ENCODE assay signal across 8 cellular contexts in the genomic region with DNA sequence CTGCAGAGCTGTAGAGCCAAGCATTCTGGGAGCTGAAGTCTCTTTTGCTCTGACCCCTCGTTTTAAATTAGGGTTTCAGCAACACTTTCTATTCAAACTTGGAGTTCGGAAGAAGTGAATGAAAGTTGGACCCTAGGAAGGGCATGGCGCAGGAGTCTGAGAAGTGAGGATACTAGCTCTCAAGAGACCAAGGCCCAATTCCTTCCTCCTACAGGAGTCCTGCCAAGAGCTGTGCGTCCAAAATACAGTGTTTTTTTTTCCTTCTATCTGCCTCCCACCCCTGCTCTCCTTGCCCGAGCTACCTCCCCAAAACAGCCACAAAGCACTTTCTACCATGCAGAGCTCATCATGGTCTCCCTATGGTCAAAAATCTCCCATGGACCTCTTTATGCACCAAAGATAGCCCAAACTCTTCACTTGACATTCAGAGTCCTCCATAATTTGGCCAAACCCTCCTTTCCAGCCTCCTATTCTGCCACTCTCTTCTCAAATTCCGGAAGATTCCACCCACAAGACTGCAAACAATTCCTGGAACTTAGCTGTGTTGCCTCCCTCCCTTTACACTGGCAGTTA. TPM values are rescaled to one million over a fixed set of nuclear protein-coding genes. Genes with fewer than 3 reads are reported as not detected.
DNase-seq lines count a peak whose midpoint lies in the region; ATAC-seq and TF ChIP-seq lines count a peak whose summit lies in the region.

No MANE protein-coding gene starts in this region.

- H2BK12ac ChIP-seq in mesenchymal stem cell (ENCODE audit: low read length in 2 of 2): no peak overlapping the region

- peak overlapping the region; percentile 98 for H3K9ac ChIP-seq in mesenchymal stem cell (ENCODE audit: low read length)

- peak overlapping the region; percentile 23 for H3K4me2 ChIP-seq in mesenchymal stem cell (ENCODE audit: low read length, poor library complexity, severe bottlenecking)

- H3K36me3 ChIP-seq in brain microvascular endothelial cell (replicated peaks): peaks cover 2% of the 10 kb centered on the region
- peaks cover 4 to 9% of the 10 kb centered on the region in 2 experiments for H3K36me3 ChIP-seq in mesenchymal stem cell (ENCODE audit: control insufficient read depth in 1 of 2, insufficient read depth in 2 of 2, low read depth in 1 of 2, low read length in 2 of 2)

- H3K27ac Mint-ChIP-seq in type B pancreatic cell: peak overlapping the region; percentile 99

- peak overlapping the region; percentile 93 for H2AK5ac ChIP-seq in mesenchymal stem cell (ENCODE audit: low read length, severe bottlenecking)

- peak overlapping the region; percentile 98 for H4K8ac ChIP-seq in mesenchymal stem cell (ENCODE audit: low read length)

- H3K27ac ChIP-seq in brain microvascular endothelial cell (peak overlapping the region; percentile 90), mesenchymal stem cell (ENCODE audit: low read length, poor library complexity, severe bottlenecking) (no peak overlapping the region)

- peaks cover 23% of the 10 kb centered on the region for H3K36me3 Mint-ChIP-seq in activated T-cell treated with anti-CD3 and anti-CD28 coated beads, Interleukin-2, amount 50 U/mL, for 4 hours (ENCODE audit: insufficient read depth)
- H3K36me3 Mint-ChIP-seq in type B pancreatic cell: peaks cover 24% of the 10 kb centered on the region

- no peak overlapping the region for H2BK15ac ChIP-seq in mesenchymal stem cell (ENCODE audit: low read depth, poor library complexity, severe bottlenecking)

- peaks cover 48% of the 10 kb centered on the region for H3K4me1 Mint-ChIP-seq in activated T-cell treated with anti-CD3 and anti-CD28 coated beads, Interleukin-2, amount 50 U/mL, for 4 hours (ENCODE audit: low read depth)
- H3K4me1 Mint-ChIP-seq in type B pancreatic cell (ENCODE audit: unreplicated experiment): peaks cover 21% of the 10 kb centered on the region

- no peaks in the 10 kb centered on the region for H3K9me3 Mint-ChIP-seq in activated T-cell treated with anti-CD3 and anti-CD28 coated beads, Interleukin-2, amount 50 U/mL, for 4 hours
- peaks cover 4% of the 10 kb centered on the region for H3K9me3 Mint-ChIP-seq in type B pancreatic cell

- peak overlapping the region; percentile 91 for H3K4me3 Mint-ChIP-seq in activated T-cell treated with anti-CD3 and anti-CD28 coated beads, Interleukin-2, amount 50 U/mL, for 4 hours
- H3K4me3 Mint-ChIP-seq in type B pancreatic cell: peak overlapping the region; percentile 89

- TF ChIP-seq CTCF in brain microvascular endothelial cell (IDR thresholded peaks at IDR 0.05; ENCODE audit: low read depth, low read length, missing control alignments) (no peak), type B pancreatic cell (conservative IDR thresholded peaks at IDR 0.05) (no peak)

- H4K91ac ChIP-seq in mesenchymal stem cell (ENCODE audit: low read length): no peak overlapping the region

- 97% methylated on average over 5 of the region's 6 CpGs for WGBS in mesenchymal stem cell

- peaks cover 6% of the 10 kb centered on the region for H3K9me3 ChIP-seq in mesenchymal stem cell (ENCODE audit: control insufficient read depth, low read length)

- H3K4me3 ChIP-seq in brain microvascular endothelial cell (ENCODE audit: low read depth, low read length) (peak overlapping the region; percentile 93), mesenchymal stem cell (ENCODE audit: insufficient read depth in 1 of 2, low read depth in 1 of 2, low read length in 2 of 2) (peak overlapping the region in 1 of 2 experiments; percentile 92)

- H2AFZ ChIP-seq in mesenchymal stem cell (ENCODE audit: low read depth, low read length): peak overlapping the region; percentile 79

- no peak for ATAC-seq in activated T-cell treated with anti-CD3 and anti-CD28 coated beads, Interleukin-2, amount 50 U/mL, for 4 hours
- ATAC-seq in GM21825 (IDR thresholded peaks at IDR 0.05; ENCODE audit: unreplicated experiment): no peak

- H3K14ac ChIP-seq in mesenchymal stem cell (ENCODE audit: low read length in 2 of 2): no peak overlapping the region

- peak overlapping the region in 1 of 2 experiments; percentile 76 for H3K18ac ChIP-seq in mesenchymal stem cell (ENCODE audit: low read depth in 1 of 2, low read length in 2 of 2)

- H3K79me1 ChIP-seq in mesenchymal stem cell (replicated peaks; ENCODE audit: low read length, poor library complexity, severe bottlenecking): no peaks in the 10 kb centered on the region

- peak overlapping the region in 1 of 2 experiments; percentile 38 for H3K4ac ChIP-seq in mesenchymal stem cell (ENCODE audit: low read depth in 1 of 2, low read length in 2 of 2)

- no peaks in the 10 kb centered on the region for H3K27me3 Mint-ChIP-seq in activated T-cell treated with anti-CD3 and anti-CD28 coated beads, Interleukin-2, amount 50 U/mL, for 4 hours (ENCODE audit: low read depth)
- H3K27me3 Mint-ChIP-seq in type B pancreatic cell: peaks cover 13% of the 10 kb centered on the region

- H2BK5ac ChIP-seq in mesenchymal stem cell (ENCODE audit: low read depth, low read length, poor library complexity, severe bottlenecking): no peak overlapping the region

- in situ Hi-C loops in brain microvascular endothelial cell (cut with HindIII; ENCODE audit: low pct_ligation_motif_present, low sequenced_read_pairs): no loop called here

- H3K27me3 ChIP-seq in brain microvascular endothelial cell (replicated peaks): no peaks in the 10 kb centered on the region
- peaks cover 16 to 22% of the 10 kb centered on the region in 2 experiments for H3K27me3 ChIP-seq in mesenchymal stem cell (ENCODE audit: control insufficient read depth in 1 of 2, insufficient read depth in 1 of 2, low read length in 2 of 2)

- H2BK120ac ChIP-seq in mesenchymal stem cell (ENCODE audit: low read depth, low read length): no peak overlapping the region

- peaks cover 3% of the 10 kb centered on the region for H3K4me1 ChIP-seq in mesenchymal stem cell (ENCODE audit: control insufficient read depth, insufficient read depth, low read depth, low read length)

- DNase-seq in activated T-cell treated with anti-CD3 and anti-CD28 coated beads, Interleukin-2, amount 50 U/mL, for 4 hours: no peak
- no peak for DNase-seq in activated T-cell treated with anti-CD3 and anti-CD28 coated beads, Interleukin-2, amount 50 U/mL, for 48 hours
- DNase-seq in brain microvascular endothelial cell (no peak), mesenchymal stem cell (no peak), type B pancreatic cell (ENCODE audit: extremely low spot score, unreplicated experiment) (no peak), hepatic stellate cell (ENCODE audit: low spot score) (no peak)
- no peak for DNase-seq in central memory CD4-positive, alpha-beta T cell

- H3K23ac ChIP-seq in mesenchymal stem cell (ENCODE audit: low read length in 2 of 2): no peak overlapping the region

RNA-seq across cellular contexts. Expression of gene CSNK2A1, which starts 0.6 kb away (rescaled TPM):
- 100 to 1,000 TPM; 183 to 191 (median 187) TPM for total RNA-seq in activated T-cell treated with anti-CD3 and anti-CD28 coated beads, Interleukin-2, amount 50 U/mL, for 4 hours
- 101 TPM for polyA plus RNA-seq in mesenchymal stem cell (2013, experiment 1 of 2)
- 99.4 TPM for polyA plus RNA-seq in mesenchymal stem cell (2013, experiment 2 of 2)
- total RNA-seq in type B pancreatic cell (ENCODE audit: low replicate concordance): 138 and 151 TPM in 2 replicates
